Comparison of ENCODE assay signal across 19 cellular contexts in the genomic region with DNA sequence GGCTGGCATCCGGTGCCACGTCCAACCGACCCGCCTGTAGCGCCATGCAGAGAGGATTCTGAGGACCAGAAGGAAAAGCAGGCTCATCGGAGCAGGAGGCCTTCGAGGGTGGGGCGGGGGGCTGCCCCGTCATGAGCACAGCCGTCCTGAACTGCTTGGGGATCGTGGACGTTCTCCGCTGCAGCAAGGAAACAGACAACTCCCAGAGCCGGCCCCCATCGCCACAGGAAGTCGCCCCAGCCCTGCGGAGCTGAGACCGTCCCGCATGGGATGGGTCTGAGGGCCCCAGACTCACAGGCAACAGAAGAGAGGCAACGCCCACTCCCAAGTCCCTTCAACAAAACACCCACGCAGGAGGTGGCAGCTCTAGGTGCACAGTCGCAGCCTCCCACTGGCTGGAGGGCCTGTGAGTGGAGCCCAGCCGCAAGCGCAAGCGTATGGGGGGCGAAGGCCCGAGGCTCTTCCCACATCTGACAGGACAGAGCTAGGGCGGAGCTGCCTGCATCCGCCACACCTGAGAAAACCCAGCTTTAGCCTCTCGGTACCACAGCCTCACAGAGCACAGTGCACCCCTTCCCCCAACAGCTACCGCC. TPM values are rescaled to one million over a fixed set of nuclear protein-coding genes. Genes with fewer than 3 reads are reported as not detected.
DNase-seq lines count a peak whose midpoint lies in the region; ATAC-seq and TF ChIP-seq lines count a peak whose summit lies in the region.
"Had no signal": no experiment of that assay in that cellular context is flagged by ENCODE, and none has a peak within 500 bp of the region (broad histone marks: within the 10 kb centered on the region; RNA-seq: fewer than 3 reads in every experiment).

No MANE protein-coding gene starts in this region.

- no peak for ATAC-seq in Right ventricle myocardium inferior
- peak; percentile 3 for ATAC-seq in activated naive CD8-positive, alpha-beta T cell treated with anti-CD3 and anti-CD28 coated beads, Interleukin-2, amount 50 U/mL, for 24 hours
- ATAC-seq: lower lobe of right lung had no signal

- H3K27ac Mint-ChIP-seq in activated naive CD8-positive, alpha-beta T cell treated with anti-CD3 and anti-CD28 coated beads, Interleukin-2, amount 50 U/mL, for 24 hours, result no peak overlapping the region
- H3K27ac Mint-ChIP-seq: CD8-positive, alpha-beta memory T cell; stimulated activated effector memory CD8-positive, alpha-beta T cell treated with anti-CD3 and anti-CD28 coated beads, Interleukin-12 subunit alpha, Interleukin-12 subunit beta, amount 100 ng/mL, for 72 hours; T-helper 2 cell treated with Interferon-gamma antibody and Interleukin-4, amounts not matched to agents 5 μg/mL and 100 μg/mL, for 36 hours had no signal

- H3K4me1 ChIP-seq in right atrium auricular region (peaks cover 0 to 33% of the 10 kb centered on the region in 2 donors), NT2/D1 (ENCODE audit: insufficient read depth, insufficient read length) (peaks cover 15% of the 10 kb centered on the region), skeletal muscle tissue (ENCODE audit: control insufficient read depth in 3 of 3, insufficient read depth in 3 of 3, low read length in 3 of 3) (peaks cover 8 to 34% (median 28%) of the 10 kb centered on the region in 3 donors), testis (peaks cover 21% of the 10 kb centered on the region)
- H3K4me1 ChIP-seq: neural progenitor cell had no signal

- TF ChIP-seq CTCF in right atrium auricular region (IDR thresholded peaks at IDR 0.05) (no peak), testis (IDR thresholded peaks at IDR 0.05) (no peak)

- H3K27ac ChIP-seq in right atrium auricular region (peak overlapping the region; percentile 35 to 66), skeletal muscle tissue (ENCODE audit: low read depth, low read length) (peak overlapping the region; percentile 76), testis (no peak overlapping the region)
- H3K27ac ChIP-seq: coronary artery, KMS-11, lower lobe of right lung, neural progenitor cell, SK-N-MC, thoracic aorta had no signal

- TF ChIP-seq POLR2A in testis (IDR thresholded peaks at IDR 0.05), result no peak

- intact Hi-C loops in Right ventricle myocardium inferior (cut with DNase I) (no loop called here), testis (cut with DNase I; ENCODE audit: low total_unique reads) (no loop called here)

- no peak overlapping the region for H3K4me3 Mint-ChIP-seq in activated naive CD8-positive, alpha-beta T cell treated with anti-CD3 and anti-CD28 coated beads, Interleukin-2, amount 50 U/mL, for 24 hours
- H3K4me3 Mint-ChIP-seq: stimulated activated effector memory CD8-positive, alpha-beta T cell treated with anti-CD3 and anti-CD28 coated beads, Interleukin-12 subunit alpha, Interleukin-12 subunit beta, amount 100 ng/mL, for 72 hours had no signal

- H3K9me3 Mint-ChIP-seq in activated naive CD8-positive, alpha-beta T cell treated with anti-CD3 and anti-CD28 coated beads, Interleukin-2, amount 50 U/mL, for 24 hours, result no peaks in the 10 kb centered on the region
- H3K9me3 Mint-ChIP-seq: CD8-positive, alpha-beta memory T cell; neural progenitor cell; stimulated activated effector memory CD8-positive, alpha-beta T cell treated with anti-CD3 and anti-CD28 coated beads, Interleukin-12 subunit alpha, Interleukin-12 subunit beta, amount 100 ng/mL, for 72 hours; T-helper 2 cell treated with Interferon-gamma antibody and Interleukin-4, amounts not matched to agents 5 μg/mL and 100 μg/mL, for 36 hours had no signal

- peaks cover 5% of the 10 kb centered on the region for H3K36me3 ChIP-seq in right atrium auricular region
- peaks cover 66% of the 10 kb centered on the region for H3K36me3 ChIP-seq in NT2/D1 (ENCODE audit: insufficient read depth, insufficient read length, low read length)
- H3K36me3 ChIP-seq in skeletal muscle tissue (ENCODE audit: control insufficient read depth in 3 of 3, insufficient read depth in 3 of 3, low read length in 3 of 3), result peaks cover 0 to 4% (median 0%) of the 10 kb centered on the region in 3 donors
- no peaks in the 10 kb centered on the region for H3K36me3 ChIP-seq in testis (ENCODE audit: low read depth, missing control alignments)
- H3K36me3 ChIP-seq: neural progenitor cell had no signal

- H3K9me3 ChIP-seq in right atrium auricular region (no peaks in the 10 kb centered on the region), NT2/D1 (ENCODE audit: insufficient read depth, low read length) (no peaks in the 10 kb centered on the region), skeletal muscle tissue (ENCODE audit: control insufficient read depth in 3 of 3, low read length in 3 of 3) (no peaks in the 10 kb centered on the region), testis (no peaks in the 10 kb centered on the region)
- H3K9me3 ChIP-seq: lower lobe of right lung, thoracic aorta had no signal

- no peak overlapping the region for H3K4me3 ChIP-seq in right atrium auricular region
- no peak overlapping the region for H3K4me3 ChIP-seq in NT2/D1 (ENCODE audit: insufficient read length, low read depth)
- H3K4me3 ChIP-seq in skeletal muscle tissue (ENCODE audit: low read length in 3 of 3), result peak overlapping the region in 1 of 3 donors; percentile 22
- H3K4me3 ChIP-seq in testis, result no peak overlapping the region
- H3K4me3 ChIP-seq: coronary artery, lower lobe of right lung, neural progenitor cell, SK-N-MC, thoracic aorta had no signal

- H3K4me1 Mint-ChIP-seq in activated naive CD8-positive, alpha-beta T cell treated with anti-CD3 and anti-CD28 coated beads, Interleukin-2, amount 50 U/mL, for 24 hours, result peaks cover 23% of the 10 kb centered on the region

- WGBS in testis, 2 donors, result 89 to 91% methylated on average over 15 to 31 of the region's 31 CpGs

- H3K36me3 Mint-ChIP-seq in activated naive CD8-positive, alpha-beta T cell treated with anti-CD3 and anti-CD28 coated beads, Interleukin-2, amount 50 U/mL, for 24 hours (ENCODE audit: low read depth), result peaks cover 7% of the 10 kb centered on the region
- H3K36me3 Mint-ChIP-seq: neural progenitor cell had no signal

- H3K27me3 ChIP-seq in right atrium auricular region (no peaks in the 10 kb centered on the region), NT2/D1 (ENCODE audit: insufficient read depth, insufficient read length) (no peaks in the 10 kb centered on the region), skeletal muscle tissue (ENCODE audit: control insufficient read depth in 3 of 3, insufficient read depth in 3 of 3, low read length in 3 of 3) (no peaks in the 10 kb centered on the region), testis (no peaks in the 10 kb centered on the region)
- H3K27me3 ChIP-seq: neural progenitor cell had no signal

- H3K9ac ChIP-seq in NT2/D1 (ENCODE audit: insufficient read length, low read depth) (peak overlapping the region; percentile 53), skeletal muscle tissue (ENCODE audit: low read depth in 1 of 3, low read length in 3 of 3) (peak overlapping the region in 2 of 3 donors; percentile 32 to 45)
- H3K9ac ChIP-seq: KMS-11, neural progenitor cell had no signal

- no peak for DNase-seq in right atrium auricular region (ENCODE audit: low spot score)
- DNase-seq in Right ventricle myocardium inferior (ENCODE audit: missing footprints), result no peak
- no peak for DNase-seq in NT2/D1 (ENCODE audit: low read depth, low spot score)
- DNase-seq in activated naive CD8-positive, alpha-beta T cell treated with anti-CD3 and anti-CD28 coated beads, Interleukin-2, amount 50 U/mL, for 24 hours, result peak; percentile 7
- DNase-seq in NCI-H2107 (lab: John Stamatoyannopoulos, UW), result no peak
- DNase-seq in NCI-H1417 treated with DMSO at 0.1 percent for 48 hours (lab: John Stamatoyannopoulos, UW), result no peak
- no peak for DNase-seq in testis
- DNase-seq: kidney; lower lobe of right lung; NK-92 treated with Interleukin-12 subunit alpha and Interleukin-12 subunit beta, amount 100 ng/mL, for 24 hours had no signal

- H3K27me3 Mint-ChIP-seq in activated naive CD8-positive, alpha-beta T cell treated with anti-CD3 and anti-CD28 coated beads, Interleukin-2, amount 50 U/mL, for 24 hours, result no peaks in the 10 kb centered on the region

RNA-seq across cellular contexts. Expression of a gene that starts 25.2 kb away (rescaled TPM):
- total RNA-seq in right atrium auricular region (1 to 10 TPM; 6.7 to 7.8 TPM), Right ventricle myocardium inferior (6.5 TPM), skeletal muscle tissue (2.6 TPM), testis (10 to 100 TPM; 16.1 to 18.5 TPM)
- 5.6 TPM for polyA plus RNA-seq in testis (ENCODE audit: insufficient read depth, low read depth, low replicate concordance)

RNA-seq across cellular contexts. Expression of a gene that starts 42.0 kb away (rescaled TPM):
- total RNA-seq in right atrium auricular region (1,000 to 10,000 TPM in 1 of 2 donors, 100 to 1,000 TPM in 1; 979 to 1,431 TPM), Right ventricle myocardium inferior (934 TPM), skeletal muscle tissue (779 TPM), testis (1,000 to 10,000 TPM; 2,150 to 2,308 TPM)
- 1,856 TPM for polyA plus RNA-seq in testis (ENCODE audit: insufficient read depth, low read depth, low replicate concordance)

Comparison
In these comparisons a context has a peak if more than half of its experiments do, and no peak if none do; other contexts are left out.
1. H3K27ac ChIP-seq: peak in right atrium auricular region (2 of 2) and skeletal muscle tissue (single experiment); none in testis (0 of 2).